Comparison of ENCODE assay signal across 16 cellular contexts in the genomic region with DNA sequence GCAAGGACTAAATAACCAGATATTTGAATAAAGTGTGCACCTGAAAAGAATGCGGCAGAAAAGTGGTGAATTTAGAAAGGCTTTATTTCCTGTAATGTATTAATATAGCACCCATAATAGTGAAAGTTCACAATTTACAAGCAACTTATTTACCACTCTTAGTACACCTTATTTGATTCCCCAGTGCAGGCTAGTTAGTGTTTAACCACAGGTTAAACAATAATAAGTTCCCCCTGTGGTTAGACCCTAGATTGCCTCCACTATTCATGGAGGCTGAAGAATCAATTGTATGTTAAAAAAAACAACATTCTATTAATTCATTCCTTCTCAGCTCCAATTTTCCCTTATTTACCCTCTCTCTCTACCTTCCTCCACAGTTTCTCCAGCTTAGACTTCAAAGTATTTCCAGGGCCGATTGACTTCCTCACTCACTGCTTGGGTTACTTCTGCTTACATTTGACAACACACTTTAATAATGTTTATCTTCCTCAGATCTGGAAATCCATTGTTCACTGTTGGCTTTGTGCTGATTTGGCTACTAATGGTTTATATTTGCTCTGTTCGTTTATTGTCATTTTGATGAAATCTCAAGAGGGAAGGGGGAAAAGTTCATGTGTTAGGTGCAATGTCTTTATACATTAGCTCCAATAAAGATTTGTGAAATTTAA.
DNase-seq lines count a peak whose midpoint lies in the region; ATAC-seq and TF ChIP-seq lines count a peak whose summit lies in the region.
"Had no signal": no experiment of that assay in that cellular context is flagged by ENCODE, and none has a peak within 500 bp of the region (broad histone marks: within the 10 kb centered on the region; RNA-seq: fewer than 3 reads in every experiment).

No MANE protein-coding gene starts in this region.

- no TSS peak for BruUV-seq in OCI-LY7 (replicated peaks; lab: Mats Ljungman, UMichigan)

- no peak overlapping the region for H3K4me2 ChIP-seq in OCI-LY7 (ENCODE audit: low read length)

- no peaks in the 10 kb centered on the region for H3K9me2 ChIP-seq in OCI-LY7 (ENCODE audit: insufficient read depth, low read length)

- no peak overlapping the region for H2AFZ ChIP-seq in OCI-LY7 (ENCODE audit: low read length)

- intact Hi-C loops in breast epithelium (cut with DNase I; ENCODE audit: low total_unique reads), result no loop called here
- intact Hi-C loops in OCI-LY7 (cut with micrococcal nuclease; ENCODE audit: unreplicated experiment), result no loop called here

- no peak for TF ChIP-seq POLR2A in breast epithelium (IDR thresholded peaks at IDR 0.05)

- H3K9me3 ChIP-seq in breast epithelium (no peaks in the 10 kb centered on the region), OCI-LY7 (ENCODE audit: low read length) (no peaks in the 10 kb centered on the region)
- H3K9me3 ChIP-seq: BE2C, prostate gland, testis had no signal

- ATAC-seq in GM18870 (IDR thresholded peaks at IDR 0.05; ENCODE audit: unreplicated experiment), result peak; percentile 96
- peak; percentile 66 for ATAC-seq in HG02623 (IDR thresholded peaks at IDR 0.05; ENCODE audit: unreplicated experiment)
- ATAC-seq in HG03571 (IDR thresholded peaks at IDR 0.05; ENCODE audit: unreplicated experiment), result peak; percentile 88
- ATAC-seq in GM18517 (IDR thresholded peaks at IDR 0.05; ENCODE audit: unreplicated experiment), result no peak
- ATAC-seq: left lobe of liver had no signal

- POLR2A ChIA-PET in OCI-LY7 (lab: Charles Lee), result interaction anchor here (0.7 to 1.0 kb wide), 2 partner anchors 9 to 13 kb away, joined by 3 to 4 read pairs; no protein-coding TSS in a partner anchor

- H3K4me3 ChIP-seq in breast epithelium (no peak overlapping the region), OCI-LY7 (ENCODE audit: low read depth, low read length, poor library complexity, severe bottlenecking) (no peak overlapping the region)
- H3K4me3 ChIP-seq: prostate gland, testis had no signal

- H3K4me1 ChIP-seq in breast epithelium, result no peaks in the 10 kb centered on the region
- H3K4me1 ChIP-seq in OCI-LY7 (ENCODE audit: insufficient read depth, low read length, poor library complexity, severe bottlenecking), result no peaks in the 10 kb centered on the region
- H3K4me1 ChIP-seq: prostate gland, testis had no signal

- peak; percentile 43 for DNase-seq in kidney tubule cell (ENCODE audit: low spot score)
- no peak for DNase-seq in COLO668 (lab: John Stamatoyannopoulos, UW; ENCODE audit: unreplicated experiment)
- DNase-seq in breast epithelium (ENCODE audit: low spot score in 2 of 2), result no peak
- no peak for DNase-seq in OCI-LY7 (ENCODE audit: low spot score)
- DNase-seq: activated gamma-delta T cell treated with Interleukin-2 at 50 U/mL for 16 hours, BE2C, hippocampal formation, NCI-H1048, NCI-H446, testis had no signal

- H3K27ac ChIP-seq in breast epithelium, result no peak overlapping the region
- H3K27ac ChIP-seq in OCI-LY7 (ENCODE audit: low read depth, low read length, poor library complexity, severe bottlenecking), result no peak overlapping the region
- H3K27ac ChIP-seq: prostate gland, testis had no signal

- no peaks in the 10 kb centered on the region for H3K27me3 ChIP-seq in breast epithelium
- H3K27me3 ChIP-seq: BE2C, testis had no signal

- H3K79me2 ChIP-seq in OCI-LY7 (ENCODE audit: insufficient read depth, low read depth, low read length), result no peaks in the 10 kb centered on the region

- CTCF ChIA-PET in OCI-LY7 (lab: Charles Lee; ENCODE audit: unreplicated experiment), result no interaction called here

- TF ChIP-seq CTCF in breast epithelium (IDR thresholded peaks at IDR 0.05) (no peak), OCI-LY7 (conservative IDR thresholded peaks at IDR 0.05; ENCODE audit: low read length) (no peak)

- no peaks in the 10 kb centered on the region for H4K20me1 ChIP-seq in OCI-LY7 (ENCODE audit: insufficient read depth, low read length)

- peaks cover 4% of the 10 kb centered on the region for H3K36me3 ChIP-seq in breast epithelium
- H3K36me3 ChIP-seq in OCI-LY7 (ENCODE audit: insufficient read depth, low read length), result no peaks in the 10 kb centered on the region
- H3K36me3 ChIP-seq: BE2C, prostate gland had no signal
